15 cellular contexts compared by ENCODE assay signal in genomic region chr6:44649365-44650025, GRCh38.
DNase-seq lines count a peak whose midpoint lies in the region; ATAC-seq and TF ChIP-seq lines count a peak whose summit lies in the region.
"Had no signal": no experiment of that assay in that cellular context is flagged by ENCODE, and none has a peak within 500 bp of the region (broad histone marks: within the 10 kb centered on the region; RNA-seq: fewer than 3 reads in every experiment).

No MANE protein-coding gene starts in this region.

- WGBS in H9 (ENCODE audit: extremely low coverage, insufficient read length, low lambda C conversion rate), result no CpG with 5 or more reads among the region's 4 CpGs

- no peaks in the 10 kb centered on the region for H3K23me2 ChIP-seq in H9 (ENCODE audit: insufficient read length, low read depth, low read length, poor library complexity, severe bottlenecking)

- H3K4me1 Mint-ChIP-seq in HFFc6 (ENCODE audit: low read depth) (peaks cover 65% of the 10 kb centered on the region), H9 (peaks cover 13 to 16% of the 10 kb centered on the region in 2 experiments)
- H3K4me1 Mint-ChIP-seq: activated naive CD8-positive, alpha-beta T cell treated with anti-CD3 and anti-CD28 coated beads, Interleukin-2, amount 10 ng/mL, durations not matched to agents 7 days and 5 days; B cell had no signal

- no peaks in the 10 kb centered on the region for H4K20me1 ChIP-seq in H9 (ENCODE audit: control insufficient read depth, insufficient read depth, insufficient read length)

- H3K36me3 Mint-ChIP-seq in HFFc6 (ENCODE audit: low read depth) (no peaks in the 10 kb centered on the region), H9 (ENCODE audit: insufficient read depth in 1 of 3, low read depth in 3 of 3) (no peaks in the 10 kb centered on the region)

- H3K14ac ChIP-seq in H9 (ENCODE audit: insufficient read depth, low read length), result no peak overlapping the region

- no peaks in the 10 kb centered on the region for H3K79me1 ChIP-seq in H9 (ENCODE audit: insufficient read depth, low read depth, low read length, poor library complexity, severe bottlenecking)

- H2BK15ac ChIP-seq in H9 (ENCODE audit: low read depth, low read length), result no peak overlapping the region

- H3K4ac ChIP-seq in H9 (ENCODE audit: low read depth, low read length), result no peak overlapping the region

- DNase-seq in AG20443 (ENCODE audit: low spot score), result peak; percentile 44
- peak; percentile 19 for DNase-seq in HFFc6
- peak; percentile 58 for DNase-seq in adipocyte (ENCODE audit: low read depth)
- peak; percentile 23 for DNase-seq in islet precursor cell
- no peak for DNase-seq in COR-L47 (lab: John Stamatoyannopoulos, UW)
- DNase-seq in H9, result no peak
- no peak for DNase-seq in T1000 (lab: John Stamatoyannopoulos, UW)
- DNase-seq: activated naive CD8-positive, alpha-beta T cell treated with anti-CD3 and anti-CD28 coated beads, Interleukin-2, amount 10 ng/mL, durations not matched to agents 7 days and 5 days; NCI-H2081 had no signal

- no peak overlapping the region for H3T11ph ChIP-seq in H9 (ENCODE audit: low read length)

- H3K9me3 ChIP-seq in adipocyte (ENCODE audit: control insufficient read depth, low read length) (no peaks in the 10 kb centered on the region), H9 (ENCODE audit: control insufficient read depth, low read depth, low read length) (no peaks in the 10 kb centered on the region)
- H3K9me3 ChIP-seq: esophagus muscularis mucosa had no signal

- no peak overlapping the region for H2BK120ac ChIP-seq in H9 (ENCODE audit: low read depth, low read length, poor library complexity, severe bottlenecking)

- no peak for ATAC-seq in GM18519 (IDR thresholded peaks at IDR 0.05; ENCODE audit: low FRiP score, unreplicated experiment)
- ATAC-seq: GM23338 had no signal

- H4K5ac ChIP-seq in H9 (ENCODE audit: insufficient read length, low read depth, low read length), result no peak overlapping the region

- no peak overlapping the region for H2BK20ac ChIP-seq in H9 (ENCODE audit: low read depth, low read length, poor library complexity, severe bottlenecking)

- no peak overlapping the region for H2AFZ ChIP-seq in H9 (ENCODE audit: low read length)
- H2AFZ ChIP-seq: GM23338 had no signal

- no peak for TF ChIP-seq CTCF in HFFc6 (IDR thresholded peaks at IDR 0.05)
- no peak for TF ChIP-seq CTCF in H9 (conservative IDR thresholded peaks at IDR 0.05)

- H3K27ac ChIP-seq in H9 (ENCODE audit: insufficient read length, low read depth, low read length), result no peak overlapping the region
- H3K27ac ChIP-seq: coronary artery, esophagus muscularis mucosa had no signal

- H3K27me3 ChIP-seq in adipocyte (replicated peaks; ENCODE audit: control insufficient read depth, insufficient read depth, low read length) (no peaks in the 10 kb centered on the region), H9 (ENCODE audit: insufficient read depth, low read length) (no peaks in the 10 kb centered on the region)
- H3K27me3 ChIP-seq: esophagus muscularis mucosa had no signal

- no peaks in the 10 kb centered on the region for H3K36me3 ChIP-seq in adipocyte (ENCODE audit: control insufficient read depth, insufficient read depth, low read length, severe bottlenecking)
- H3K36me3 ChIP-seq: esophagus muscularis mucosa had no signal

- peak overlapping the region; percentile 46 for H3K4me3 ChIP-seq in adipocyte (ENCODE audit: low read length)
- H3K4me3 ChIP-seq: coronary artery, esophagus muscularis mucosa, GM23338 had no signal

- H3K18ac ChIP-seq in H9 (ENCODE audit: insufficient read length, low read depth, low read length), result no peak overlapping the region

- no peak overlapping the region for H2AK5ac ChIP-seq in H9 (ENCODE audit: insufficient read length, low read length)

- H3K9me3 Mint-ChIP-seq in HFFc6 (no peaks in the 10 kb centered on the region), H9 (no peaks in the 10 kb centered on the region)
- H3K9me3 Mint-ChIP-seq: activated naive CD8-positive, alpha-beta T cell treated with anti-CD3 and anti-CD28 coated beads, Interleukin-2, amount 10 ng/mL, durations not matched to agents 7 days and 5 days; GM23338 had no signal

- H3K4me3 Mint-ChIP-seq in HFFc6 (no peak overlapping the region; the same call in 1 of the 2 replicates), H9 (no peak overlapping the region)
- H3K4me3 Mint-ChIP-seq: activated naive CD8-positive, alpha-beta T cell treated with anti-CD3 and anti-CD28 coated beads, Interleukin-2, amount 10 ng/mL, durations not matched to agents 7 days and 5 days; B cell; GM23338 had no signal

- H3K56ac ChIP-seq in H9 (ENCODE audit: insufficient read length, low read depth, low read length), result no peak overlapping the region

- H2BK5ac ChIP-seq in H9 (ENCODE audit: insufficient read length, low read length), result no peak overlapping the region

- peaks cover 37% of the 10 kb centered on the region for H3K4me1 ChIP-seq in adipocyte (ENCODE audit: control insufficient read depth, insufficient read depth, low read length)
- 0 out of 2 replicates have a peak, but pooled peaks cover 2% of the 10 kb centered on the region for H3K4me1 ChIP-seq in H9 (ENCODE audit: insufficient read depth, low read length)

- H3K9ac ChIP-seq in adipocyte (ENCODE audit: low read length), result no peak overlapping the region
- H3K9ac ChIP-seq in H9 (ENCODE audit: extremely low read depth, insufficient read length, low read length), result no peak overlapping the region

- H3K27ac Mint-ChIP-seq in HFFc6 (no peak overlapping the region), H9 (no peak overlapping the region)
- H3K27ac Mint-ChIP-seq: activated naive CD8-positive, alpha-beta T cell treated with anti-CD3 and anti-CD28 coated beads, Interleukin-2, amount 10 ng/mL, durations not matched to agents 7 days and 5 days; B cell; GM23338; progenitor cell of endocrine pancreas had no signal

- H3K27me3 Mint-ChIP-seq in HFFc6 (ENCODE audit: insufficient read depth) (peaks cover 3% of the 10 kb centered on the region; the same call in 1 of the 2 replicates), H9 (ENCODE audit: low read depth) (peaks cover 5% of the 10 kb centered on the region)

- H4K8ac ChIP-seq in H9 (replicated peaks; ENCODE audit: insufficient read length, low read depth, low read length), result no peak overlapping the region

- no peak overlapping the region for H4K91ac ChIP-seq in H9 (ENCODE audit: insufficient read length, low read depth, low read length)

- no peak overlapping the region for H3K23ac ChIP-seq in H9 (ENCODE audit: insufficient read length, low read depth, low read length)

- no peaks in the 10 kb centered on the region for H3K79me2 ChIP-seq in H9 (ENCODE audit: insufficient read depth, low read length)

- no peak overlapping the region for H2BK12ac ChIP-seq in H9 (ENCODE audit: insufficient read length, low read depth, low read length)

- no peak overlapping the region for H3K4me2 ChIP-seq in H9 (ENCODE audit: insufficient read depth, insufficient read length, low read length)
- H3K4me2 ChIP-seq: GM23338 had no signal

Comparison
In these comparisons a context has a peak if more than half of its experiments do, and no peak if none do; other contexts are left out.
1. DNase-seq: peak in AG20443 (single experiment), HFFc6 (single experiment), adipocyte (single experiment) and islet precursor cell (single experiment); none in COR-L47 (single experiment), H9 (single experiment) and T1000 (single experiment).